Comparison of ENCODE assay signal across 20 cellular contexts in the genomic region with DNA sequence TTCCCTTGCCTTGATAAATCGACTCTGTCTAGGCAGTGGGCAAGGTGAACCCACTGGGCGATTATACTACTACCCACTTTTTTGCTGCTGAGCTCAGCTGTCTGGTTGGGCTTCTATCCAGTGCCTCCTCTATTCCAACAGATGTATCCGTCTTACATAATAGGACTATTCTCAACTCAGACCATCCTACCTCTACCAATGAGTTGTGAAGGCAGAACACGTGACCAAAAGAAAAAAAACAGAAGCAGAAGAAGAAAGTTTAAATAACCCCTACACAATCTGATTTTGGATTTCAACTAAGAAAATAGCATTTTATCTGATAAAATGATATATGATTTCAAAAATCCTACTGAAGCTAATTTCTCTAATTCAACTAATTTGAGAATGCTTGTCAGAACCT. TPM values are rescaled to one million over a fixed set of nuclear protein-coding genes. Genes with fewer than 3 reads are reported as not detected.
DNase-seq lines count a peak whose midpoint lies in the region; ATAC-seq and TF ChIP-seq lines count a peak whose summit lies in the region.
"Had no signal": no experiment of that assay in that cellular context is flagged by ENCODE, and none has a peak within 500 bp of the region (broad histone marks: within the 10 kb centered on the region; RNA-seq: fewer than 3 reads in every experiment).

No MANE protein-coding gene starts in this region.

- no peaks in the 10 kb centered on the region for H3K36me3 ChIP-seq in HAP-1 (replicated peaks)
- H3K36me3 ChIP-seq: BE2C, BLaER1 had no signal

- no peaks in the 10 kb centered on the region for H3K36me3 Mint-ChIP-seq in endothelial cell (ENCODE audit: low read depth, unreplicated experiment)
- H3K36me3 Mint-ChIP-seq: CD14-positive monocyte; CD4-positive, alpha-beta memory T cell; CD4-positive, CD25-positive, alpha-beta regulatory T cell had no signal

- no peak for ATAC-seq in HG03280 (IDR thresholded peaks at IDR 0.05; ENCODE audit: unreplicated experiment)

- H3K27ac Mint-ChIP-seq in endothelial cell (ENCODE audit: unreplicated experiment) = peak overlapping the region; percentile 16
- H3K27ac Mint-ChIP-seq: CD14-positive monocyte had no signal

- in situ Hi-C loops in SK-MEL-5 (cut with HindIII; ENCODE audit: low pct_unique_long_range_greater_than_20kb, low sequenced_read_pairs) = no loop called here
- in situ Hi-C loops in HAP-1 (cut with MboI; ENCODE audit: low sequenced_read_pairs) = no loop called here

- H3K9me3 ChIP-seq in HAP-1 = no peaks in the 10 kb centered on the region
- H3K9me3 ChIP-seq: BE2C, BLaER1, Caco-2 had no signal

- H3K4me1 ChIP-seq in HAP-1 = no peaks in the 10 kb centered on the region; the same call in none of the 2 replicates
- H3K4me1 ChIP-seq: BE2C had no signal

- peak; percentile 83 for DNase-seq in SK-MEL-5 (ENCODE audit: low read depth, low spot score)
- no peak for DNase-seq in endothelial cell (ENCODE audit: low spot score)
- peak; percentile 21 for DNase-seq in myocyte (ENCODE audit: low read depth)
- DNase-seq in HAP-1 (ENCODE audit: low spot score in 2 of 2) = no peak
- no peak for DNase-seq in SHP77 (lab: John Stamatoyannopoulos, UW)
- DNase-seq: 8988T; ACHN; BE2C; C1 segment of cervical spinal cord; Caco-2; Calu3; CD4-positive, alpha-beta memory T cell; CD4-positive, CD25-positive, alpha-beta regulatory T cell; CD8-positive, alpha-beta memory T cell; DMS79 treated with DMSO at 0.1 percent for 48 hours; GF-D8 had no signal

- peaks cover 11% of the 10 kb centered on the region for H3K4me1 Mint-ChIP-seq in endothelial cell (ENCODE audit: unreplicated experiment)
- H3K4me1 Mint-ChIP-seq: CD14-positive monocyte; CD4-positive, alpha-beta memory T cell; CD8-positive, alpha-beta memory T cell had no signal

- no peaks in the 10 kb centered on the region for H3K27me3 ChIP-seq in HAP-1 (ENCODE audit: low read depth)
- H3K27me3 ChIP-seq: BE2C, BLaER1 had no signal

- TF ChIP-seq CTCF in endothelial cell (IDR thresholded peaks at IDR 0.05; ENCODE audit: unreplicated experiment) = no peak

- peaks cover 1% of the 10 kb centered on the region for H3K27me3 Mint-ChIP-seq in endothelial cell (ENCODE audit: unreplicated experiment)
- H3K27me3 Mint-ChIP-seq: CD4-positive, alpha-beta memory T cell had no signal

- H3K4me3 ChIP-seq in HAP-1 = no peak overlapping the region
- H3K4me3 ChIP-seq: BLaER1 had no signal

- no peaks in the 10 kb centered on the region for H3K9me3 Mint-ChIP-seq in endothelial cell (ENCODE audit: unreplicated experiment)
- H3K9me3 Mint-ChIP-seq: CD4-positive, alpha-beta memory T cell; CD8-positive, alpha-beta memory T cell had no signal

- H3K4me3 Mint-ChIP-seq in endothelial cell (ENCODE audit: unreplicated experiment) = no peak overlapping the region
- H3K4me3 Mint-ChIP-seq: CD14-positive monocyte; CD4-positive, alpha-beta memory T cell; CD4-positive, CD25-positive, alpha-beta regulatory T cell; CD8-positive, alpha-beta memory T cell had no signal

RNA-seq across cellular contexts. Expression of gene SHOC1, which starts 16.2 kb away (rescaled TPM):
- total RNA-seq in SK-MEL-5 (2014; rRNA removed; shearing (Covaris generic)) = 0.16 and 0.37 TPM in 2 replicates
- 0.08 TPM in 1 of 2 replicates, not detected in the other for polyA plus RNA-seq in SK-MEL-5 (2015; cell fraction: cytosol; rRNA removed)
- polyA plus RNA-seq in SK-MEL-5 (2015; cell fraction: nucleus; rRNA removed) = 1.0 and 1.4 TPM in 2 replicates
- total RNA-seq in endothelial cell (ENCODE audit: unreplicated experiment) (not detected), myocyte (not detected in 2 replicates)
- polyA plus RNA-seq in myocyte (2012) = 0.10 TPM
- total RNA-seq: A673; Caco-2; Calu3; CD4-positive, alpha-beta memory T cell; CD4-positive, CD25-positive, alpha-beta regulatory T cell; CD8-positive, alpha-beta memory T cell had no signal
- polyA plus RNA-seq: CD14-positive monocyte; CD4-positive, CD25-positive, alpha-beta regulatory T cell; CD8-positive, alpha-beta memory T cell had no signal

Comparison
In these comparisons a context has a peak if more than half of its experiments do, and no peak if none do; other contexts are left out.
1. DNase-seq: peak in SK-MEL-5 (single experiment) and myocyte (single experiment); none in endothelial cell (single experiment), HAP-1 (0 of 2) and SHP77 (0 of 2).